12 cellular contexts compared by ENCODE assay signal in genomic region chr9:104923740-104924139, GRCh38. TPM values are rescaled to one million over a fixed set of nuclear protein-coding genes. Genes with fewer than 3 reads are reported as not detected.
DNase-seq lines count a peak whose midpoint lies in the region; ATAC-seq lines count a peak whose summit lies in the region.
"Had no signal": no experiment of that assay in that cellular context is flagged by ENCODE, and none has a peak within 500 bp of the region (broad histone marks: within the 10 kb centered on the region; RNA-seq: fewer than 3 reads in every experiment).

No MANE protein-coding gene starts in this region.

- in situ Hi-C loops in GM23248 (cut with MboI), result no loop called here

- H4K20me1 ChIP-seq in GM23248 (ENCODE audit: insufficient read depth), result no peaks in the 10 kb centered on the region

- H3K27me3 Mint-ChIP-seq in naive B cell, result no peaks in the 10 kb centered on the region

- no peak overlapping the region for H3K4me3 ChIP-seq in GM23248

- no peaks in the 10 kb centered on the region for H3K27me3 ChIP-seq in GM23248 (replicated peaks; ENCODE audit: insufficient read depth)

- H3K36me3 Mint-ChIP-seq in naive B cell, result peaks cover 5 to 7% of the 10 kb centered on the region in 2 donors

- peaks cover 37% of the 10 kb centered on the region for H3F3A ChIP-seq in GM23248 (ENCODE audit: insufficient read depth)

- H2AFZ ChIP-seq in GM23248, result no peak overlapping the region

- H3K9me3 ChIP-seq in GM23248 (ENCODE audit: low read depth), result no peaks in the 10 kb centered on the region

- no peaks in the 10 kb centered on the region for H3K36me3 ChIP-seq in GM23248 (ENCODE audit: low read depth)

- H3K9me3 Mint-ChIP-seq in naive B cell, result no peaks in the 10 kb centered on the region
- H3K9me3 Mint-ChIP-seq: dendritic cell treated with granulocyte-macrophage colony-stimulating factor and Interleukin-4, amounts not matched to agents 40 ng/mL and 50 ng/mL, for 4 days had no signal

- no peak for DNase-seq in GM23248
- DNase-seq in HuH-7 (ENCODE audit: low spot score), result peak; percentile 39
- DNase-seq in naive B cell, result peak; percentile 75
- DNase-seq in NCI-H1436 treated with DMSO at 0.1 percent for 48 hours (lab: John Stamatoyannopoulos, UW), result no peak
- no peak for DNase-seq in NCI-H774 (lab: John Stamatoyannopoulos, UW)
- no peak for DNase-seq in epidermal melanocyte (ENCODE audit: insufficient read length, low spot score)
- no peak for DNase-seq in SHP77 (lab: John Stamatoyannopoulos, UW)
- DNase-seq: DND-41, NCI-H146, T-helper 1 cell had no signal

- ATAC-seq in GM18858 (IDR thresholded peaks at IDR 0.05; ENCODE audit: unreplicated experiment) (peak; percentile 77), naive B cell (ENCODE audit: low read depth in 2 of 2) (peak; percentile 62 to 65)

- H3K9me2 ChIP-seq in GM23248 (ENCODE audit: insufficient read depth), result no peaks in the 10 kb centered on the region

- peak overlapping the region; percentile 70 to 98 (median 85) for H3K4me3 Mint-ChIP-seq in naive B cell
- H3K4me3 Mint-ChIP-seq: dendritic cell treated with granulocyte-macrophage colony-stimulating factor and Interleukin-4, amounts not matched to agents 40 ng/mL and 50 ng/mL, for 4 days had no signal

- H3K4me1 ChIP-seq in GM23248 (ENCODE audit: insufficient read depth), result peaks cover 41% of the 10 kb centered on the region

- 0 out of 2 replicates have a peak overlapping the region, but pooled peaks have one; percentile 30 for H3K9ac ChIP-seq in GM23248

- peaks cover 49 to 77% (median 56%) of the 10 kb centered on the region in 3 donors for H3K4me1 Mint-ChIP-seq in naive B cell

- H3K4me2 ChIP-seq in GM23248 (ENCODE audit: unreplicated experiment), result peak overlapping the region; percentile 27

- peak overlapping the region in 5 of 6 donors; percentile 66 to 92 (median 79) for H3K27ac Mint-ChIP-seq in naive B cell
- H3K27ac Mint-ChIP-seq: dendritic cell treated with granulocyte-macrophage colony-stimulating factor and Interleukin-4, amounts not matched to agents 40 ng/mL and 50 ng/mL, for 4 days had no signal

- H3K27ac ChIP-seq in GM23248, result peak overlapping the region; percentile 74

- H3K79me2 ChIP-seq in GM23248 (ENCODE audit: insufficient read depth), result peaks cover 39% of the 10 kb centered on the region

- 81 to 83% methylated on average over 4 of the region's 4 CpGs for WGBS in GM23248 (ENCODE audit: low coverage in 1 of 2, low lambda C conversion rate in 2 of 2, missing lambda C conversion rate in 2 of 2), 2 experiments

RNA-seq across cellular contexts. Expression of gene ABCA1, which starts 4.2 kb away (rescaled TPM):
- 15.9 and 20.7 TPM in 2 replicates for total RNA-seq in GM23248 (2014; rRNA removed; shearing (Covaris generic))
- polyA plus RNA-seq in GM23248 (2016; fragmentation: Nextera tagmentation; extraction: Ambion mirVana), result 6.8 and 7.1 TPM in 2 replicates
- 1 to 10 TPM; 3.0 to 8.4 (median 7.1) TPM for polyA plus RNA-seq in naive B cell (ENCODE audit: low read depth in 6 of 6)

Comparison
In these comparisons a context has a peak if more than half of its experiments do, and no peak if none do; other contexts are left out.
1. DNase-seq: peak in HuH-7 (single experiment) and naive B cell (single experiment); none in GM23248 (single experiment), NCI-H1436 treated with DMSO at 0.1 percent for 48 hours (single experiment), NCI-H774 (single experiment), epidermal melanocyte (single experiment) and SHP77 (0 of 2).